Comparison of ENCODE assay signal across 17 cellular contexts in genomic region chr1:248892590-248892989, GRCh38. TPM values are rescaled to one million over a fixed set of nuclear protein-coding genes. Genes with fewer than 3 reads are reported as not detected.
DNase-seq lines count a peak whose midpoint lies in the region; ATAC-seq and TF ChIP-seq lines count a peak whose summit lies in the region.
"Had no signal": no experiment of that assay in that cellular context is flagged by ENCODE, and none has a peak within 500 bp of the region (broad histone marks: within the 10 kb centered on the region; RNA-seq: fewer than 3 reads in every experiment).

No MANE protein-coding gene starts in this region.

- H3K4me3 ChIP-seq in uterus, result no peak overlapping the region
- H3K4me3 ChIP-seq: GM12878 had no signal

- peaks cover 0 to 7% of the 10 kb centered on the region in 2 donors for H3K27me3 ChIP-seq in uterus

- H3K9me3 ChIP-seq in uterus, result no peaks in the 10 kb centered on the region

- no peak for TF ChIP-seq CTCF in uterus (IDR thresholded peaks at IDR 0.05)

- TF ChIP-seq POLR2A in uterus (IDR thresholded peaks at IDR 0.05), result no peak

- peak; percentile 27 for DNase-seq in LoVo (ENCODE audit: low spot score)
- peak; percentile 49 for DNase-seq in SW480 (ENCODE audit: low spot score)
- no peak for DNase-seq in left colon
- no peak for DNase-seq in Right ventricle myocardium inferior (ENCODE audit: missing footprints)
- DNase-seq in uterus, result no peak
- DNase-seq in NCI-H510A treated with DMSO at 0.1 percent for 48 hours (lab: John Stamatoyannopoulos, UW), result no peak
- DNase-seq: C1 segment of cervical spinal cord; CD4-positive, CD25-positive, alpha-beta regulatory T cell; CD8-positive, alpha-beta memory T cell; COR-L47; DMS 273 treated with DMSO at 0.1 percent for 48 hours; DMS79 treated with DMSO at 0.1 percent for 48 hours; GOT3; H7 had no signal

- H3K27ac ChIP-seq in uterus, result no peak overlapping the region

- peak; percentile 85 for ATAC-seq in left colon
- ATAC-seq in Right ventricle myocardium inferior, result no peak
- ATAC-seq: GM12878, HCT116, HepG2 had no signal

- H3K4me1 ChIP-seq in uterus, result no peaks in the 10 kb centered on the region

- intact Hi-C loops in left colon (cut with DNase I, micrococcal nuclease), result no loop called here
- intact Hi-C loops in Right ventricle myocardium inferior (cut with DNase I), result no loop called here
- intact Hi-C loops in uterus (cut with DNase I; ENCODE audit: low total_unique reads), result no loop called here

- no peaks in the 10 kb centered on the region for H3K36me3 ChIP-seq in uterus

RNA-seq across cellular contexts. Expression of gene PGBD2, which starts 13.4 kb away (rescaled TPM):
- 1 to 10 TPM; 7.5 to 9.2 TPM for total RNA-seq in left colon
- 2.9 TPM for total RNA-seq in Right ventricle myocardium inferior
- 10 to 100 TPM in 3 of 4 donors, 1 to 10 TPM in 1; 7.9 to 16.5 (median 13.0) TPM for total RNA-seq in uterus

RNA-seq across cellular contexts. Expression of gene ZNF692, which starts 33.7 kb away (rescaled TPM):
- total RNA-seq in left colon (10 to 100 TPM; 26.9 to 31.4 TPM), Right ventricle myocardium inferior (20.8 TPM), uterus (10 to 100 TPM; 21.2 to 43.5 (median 29.2) TPM)

RNA-seq across cellular contexts. Expression of gene ZNF672, which starts 54.6 kb away (rescaled TPM):
- total RNA-seq in left colon (10 to 100 TPM; 32.9 to 36.2 TPM), Right ventricle myocardium inferior (40.3 TPM), uterus (10 to 100 TPM; 15.0 to 34.3 (median 24.0) TPM)

Comparison
In these comparisons a context has a peak if more than half of its experiments do, and no peak if none do; other contexts are left out.
1. DNase-seq: peak in LoVo (single experiment) and SW480 (single experiment); none in left colon (0 of 2), Right ventricle myocardium inferior (single experiment), uterus (0 of 2) and NCI-H510A treated with DMSO at 0.1 percent for 48 hours (single experiment).